1 cellular context compared by ENCODE assay signal in the genomic region with DNA sequence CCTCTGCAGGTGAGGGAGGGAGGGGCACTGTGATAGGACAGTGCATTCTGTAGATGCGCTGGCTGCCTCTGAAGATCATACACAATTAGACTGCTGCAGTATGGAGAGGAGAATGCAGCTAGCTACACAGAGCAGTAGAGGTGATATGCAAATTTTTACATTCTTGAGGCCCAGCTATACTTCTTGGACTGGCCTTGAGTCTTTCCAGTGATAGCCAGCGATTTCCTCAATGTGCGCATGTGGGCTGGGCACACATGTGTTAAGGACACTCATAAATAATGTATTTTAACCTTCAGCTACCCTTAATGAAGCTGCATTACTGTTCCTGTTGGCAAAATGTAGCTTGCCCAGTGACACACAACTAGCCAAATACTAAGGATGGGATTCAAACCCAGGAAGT.
TF ChIP-seq lines count a peak whose summit lies in the region.

No MANE protein-coding gene starts in this region.

TF ChIP-seq in IMR-90, 13 proteins besides CTCF, POLR2A, EP300 and RAD21 (continued from another document):
- TF ChIP-seq ELK1 (IDR thresholded peaks at IDR 0.05; ENCODE audit: borderline replicate concordance, low read depth, low read length) (no peak), CHD1 (IDR thresholded peaks at IDR 0.05; ENCODE audit: low read depth, low read length) (no peak), CEBPB (IDR thresholded peaks at IDR 0.05; ENCODE audit: low read depth, low read length) (no peak)
